ENCODE assay signal across 12 cellular contexts in the genomic region with DNA sequence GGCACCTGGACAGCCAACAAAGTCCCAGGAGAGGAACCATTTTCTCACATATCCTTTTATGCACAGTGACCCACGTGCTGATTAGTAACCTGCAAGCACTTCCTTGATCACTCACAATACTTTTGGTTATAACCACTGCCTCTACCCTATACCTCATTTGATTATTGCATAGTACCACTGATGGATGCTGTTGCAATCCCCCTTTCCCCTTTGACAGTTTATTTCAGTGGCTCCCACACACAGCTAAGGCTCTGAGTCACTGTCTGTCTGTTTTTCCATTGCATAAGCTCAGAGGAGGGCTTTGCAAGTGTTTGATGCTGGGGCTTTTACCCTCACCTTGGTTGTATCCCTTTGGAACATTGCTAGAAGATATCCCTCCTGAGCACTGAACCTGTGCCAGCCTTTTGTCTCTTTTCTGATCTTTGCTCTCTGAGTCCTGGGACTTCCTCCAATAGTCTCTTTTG.
DNase-seq lines count a peak whose midpoint lies in the region; ATAC-seq, FAIRE-seq and TF ChIP-seq lines count a peak whose summit lies in the region.
"Had no signal": no experiment of that assay in that cellular context is flagged by ENCODE, and none has a peak within 500 bp of the region (broad histone marks: within the 10 kb centered on the region; RNA-seq: fewer than 3 reads in every experiment).

No MANE protein-coding gene starts in this region.

- no peak overlapping the region for H3K4ac ChIP-seq in H1 (replicated peaks; ENCODE audit: insufficient read length, low read depth, low read length)

- no peak overlapping the region for H3K56ac ChIP-seq in H1 (replicated peaks; ENCODE audit: insufficient read length, low read depth, low read length)

- no peak overlapping the region for H4K8ac ChIP-seq in H1 (ENCODE audit: extremely low read depth, insufficient read depth, low read length)

- no peaks in the 10 kb centered on the region for H3K36me3 ChIP-seq in H1 (ENCODE audit: control insufficient read depth in 2 of 4, insufficient read depth in 4 of 4, low read length in 3 of 4)
- H3K36me3 ChIP-seq: BLaER1, pancreas had no signal

- POLR2A ChIA-PET in activated CD8-positive, alpha-beta T cell treated with anti-CD3 and anti-CD28 coated beads for 36 hours (lab: Charles Lee): no interaction called here
- POLR2A ChIA-PET in activated CD8-positive, alpha-beta T cell treated with anti-CD3 and anti-CD28 coated beads, Interleukin-2, amount 10 ng/mL, durations not matched to agents 7 days and 5 days (lab: Charles Lee): no interaction called here
- POLR2A ChIA-PET in H1 (lab: Charles Lee; ENCODE audit: partially characterized antibody): interaction anchor here (0.9 to 1.1 kb wide), 2 partner anchors 29 to 102 kb away, joined by 3 read pairs; partner anchors contain the start of gene RBBP8

- no peak overlapping the region for H3K4me2 ChIP-seq in H1 (ENCODE audit: insufficient read depth in 1 of 2, low read depth in 2 of 2, low read length in 2 of 2)
- H3K4me2 ChIP-seq: BLaER1 had no signal

- ATAC-seq in activated CD8-positive, alpha-beta T cell treated with anti-CD3 and anti-CD28 coated beads for 36 hours: peak; percentile 97
- no peak for ATAC-seq in activated CD8-positive, alpha-beta T cell treated with anti-CD3 and anti-CD28 coated beads, Interleukin-2, amount 10 ng/mL, durations not matched to agents 7 days and 5 days
- ATAC-seq in stimulated activated memory B cell treated with anti-CD40 and anti-IgM and Interleukin-4, amounts not matched to agents 10 μg/mL and 1 μg/mL and 100 μg/mL, for 72 hours: peak; percentile 16
- no peak for ATAC-seq in HG02571 (IDR thresholded peaks at IDR 0.05; ENCODE audit: unreplicated experiment)

- peak; percentile 36 for DNase-seq in activated CD8-positive, alpha-beta T cell treated with anti-CD3 and anti-CD28 coated beads for 36 hours
- no peak for DNase-seq in activated CD8-positive, alpha-beta T cell treated with anti-CD3 and anti-CD28 coated beads, Interleukin-2, amount 10 ng/mL, durations not matched to agents 7 days and 5 days
- DNase-seq in NB4 (ENCODE audit: low read depth) (peak; percentile 97), H1 (ENCODE audit: low read depth in 1 of 2, low spot score in 2 of 2) (no peak), GM12892 (ENCODE audit: insufficient read length) (no peak), iPS-NIHi7 (ENCODE audit: extremely low spot score) (no peak)
- DNase-seq: NCI-H187 treated with DMSO at 0.1 percent for 48 hours, pancreas, T-helper 9 cell had no signal

- no peak overlapping the region for H2AK5ac ChIP-seq in H1 (ENCODE audit: low read depth, low read length)

- H3K23ac ChIP-seq in H1 (ENCODE audit: insufficient read length): no peak overlapping the region

- FAIRE-seq in H1 (lab: Jason Lieb, UNC) (no peak), GM12892 (lab: Jason Lieb, UNC) (no peak)
- FAIRE-seq: pancreas had no signal

- no peak overlapping the region for H2BK120ac ChIP-seq in H1 (replicated peaks; ENCODE audit: low read depth, low read length)

- H3K27ac ChIP-seq in H1 (ENCODE audit: low read depth, low read length): no peak overlapping the region
- H3K27ac ChIP-seq: BLaER1, pancreas had no signal

- no peak overlapping the region for H3K9ac ChIP-seq in H1 (replicated peaks in 1 of 4; ENCODE audit: extremely low read depth in 1 of 4, low read depth in 3 of 4, low read length in 3 of 4)
- H3K9ac ChIP-seq: BLaER1 had no signal

- H3K9me3 ChIP-seq in H1 (ENCODE audit: insufficient read depth in 2 of 2, low read depth in 1 of 2, low read length in 1 of 2): no peaks in the 10 kb centered on the region
- H3K9me3 ChIP-seq: BLaER1, pancreas had no signal

- H2AFZ ChIP-seq in H1 (ENCODE audit: low read length): no peak overlapping the region; the same call in 1 of the 2 replicates

- no peak overlapping the region for H4K5ac ChIP-seq in H1 (ENCODE audit: insufficient read length, low read depth, low read length)

- TF ChIP-seq POLR2A in NB4 (IDR thresholded peaks at IDR 0.05; ENCODE audit: extremely low read depth, insufficient read length) (no peak), H1 (IDR thresholded peaks at IDR 0.05; ENCODE audit: control extremely low read depth in 1 of 2, low read depth in 2 of 2, low read length in 2 of 2) (no peak), GM12892 (IDR thresholded peaks at IDR 0.05; ENCODE audit: low read depth, low read length) (no peak)

- H3K27me3 ChIP-seq in H1 (replicated peaks in 1 of 4; ENCODE audit: control insufficient read depth in 3 of 4, extremely low read depth in 1 of 4, insufficient read depth in 3 of 4, low read length in 3 of 4): no peaks in the 10 kb centered on the region
- H3K27me3 ChIP-seq: BLaER1, pancreas had no signal

- H3K4me1 Mint-ChIP-seq in activated CD8-positive, alpha-beta T cell treated with anti-CD3 and anti-CD28 coated beads for 36 hours (ENCODE audit: low read depth): peaks cover 8% of the 10 kb centered on the region
- no peaks in the 10 kb centered on the region for H3K4me1 Mint-ChIP-seq in activated CD8-positive, alpha-beta T cell treated with anti-CD3 and anti-CD28 coated beads, Interleukin-2, amount 10 ng/mL, durations not matched to agents 7 days and 5 days (ENCODE audit: low read depth)
- H3K4me1 Mint-ChIP-seq in stimulated activated memory B cell treated with anti-CD40 and anti-IgM and Interleukin-4, amounts not matched to agents 10 μg/mL and 1 μg/mL and 100 μg/mL, for 72 hours: no peaks in the 10 kb centered on the region

- H3K18ac ChIP-seq in H1 (ENCODE audit: extremely low read depth, low read length): no peak overlapping the region

- H3K4me1 ChIP-seq in H1 (replicated peaks in 1 of 4; ENCODE audit: control insufficient read depth in 3 of 4, insufficient read depth in 4 of 4, low read length in 3 of 4): peaks cover 0 to 2% (median 0%) of the 10 kb centered on the region in 4 experiments; a peak in 1 of 7 replicates
- H3K4me1 ChIP-seq: BLaER1, pancreas had no signal

- H3K79me1 ChIP-seq in H1 (ENCODE audit: low read depth, low read length): no peaks in the 10 kb centered on the region

- H2BK20ac ChIP-seq in H1 (ENCODE audit: low read length): no peak overlapping the region

- no peaks in the 10 kb centered on the region for H3K79me2 ChIP-seq in H1 (ENCODE audit: control insufficient read depth in 1 of 2, insufficient read depth in 2 of 2, low read length in 2 of 2)

- TF ChIP-seq EP300 in H1 (IDR thresholded peaks at IDR 0.05; ENCODE audit: borderline replicate concordance in 1 of 2, low read depth in 2 of 2, low read length in 2 of 2): no peak

- no peaks in the 10 kb centered on the region for H4K20me1 ChIP-seq in H1 (replicated peaks in 1 of 2; ENCODE audit: control insufficient read depth in 1 of 2, insufficient read depth in 2 of 2, low read length in 2 of 2)
- H4K20me1 ChIP-seq: BLaER1 had no signal

- H3K4me3 ChIP-seq in NB4 (ENCODE audit: low read depth, low read length) (no peak overlapping the region), H1 (ENCODE audit: extremely low read depth in 1 of 4, insufficient read depth in 2 of 4, low read depth in 3 of 4, low read length in 4 of 4) (no peak overlapping the region)
- H3K4me3 ChIP-seq: BLaER1, pancreas had no signal

- 0 out of 2 replicates have a peak overlapping the region, but pooled peaks have one; percentile 31 for H2BK15ac ChIP-seq in H1 (ENCODE audit: low read length)

- H2BK5ac ChIP-seq in H1 (ENCODE audit: low read depth, low read length): no peak overlapping the region

- CTCF ChIA-PET in activated CD8-positive, alpha-beta T cell treated with anti-CD3 and anti-CD28 coated beads for 36 hours (lab: Charles Lee): interaction anchor here (1.5 kb wide), 1 partner anchor 8 kb away, joined by 4 read pairs; no protein-coding TSS in a partner anchor
- CTCF ChIA-PET in activated CD8-positive, alpha-beta T cell treated with anti-CD3 and anti-CD28 coated beads, Interleukin-2, amount 10 ng/mL, durations not matched to agents 7 days and 5 days (lab: Charles Lee): interaction anchor here (2.3 kb wide), 1 partner anchor 17 kb away, joined by 7 read pairs; no protein-coding TSS in a partner anchor
- CTCF ChIA-PET in H1 (lab: Charles Lee; ENCODE audit: partially characterized antibody): interaction anchor here (0.9 kb wide), 1 partner anchor 310 kb away, joined by 3 read pairs; no protein-coding TSS in a partner anchor

- H3K9me3 Mint-ChIP-seq in activated CD8-positive, alpha-beta T cell treated with anti-CD3 and anti-CD28 coated beads for 36 hours: no peaks in the 10 kb centered on the region
- no peaks in the 10 kb centered on the region for H3K9me3 Mint-ChIP-seq in activated CD8-positive, alpha-beta T cell treated with anti-CD3 and anti-CD28 coated beads, Interleukin-2, amount 10 ng/mL, durations not matched to agents 7 days and 5 days (ENCODE audit: insufficient read depth)
- H3K9me3 Mint-ChIP-seq in stimulated activated memory B cell treated with anti-CD40 and anti-IgM and Interleukin-4, amounts not matched to agents 10 μg/mL and 1 μg/mL and 100 μg/mL, for 72 hours: peaks cover 5% of the 10 kb centered on the region

- TF ChIP-seq RAD21 in H1 (IDR thresholded peaks at IDR 0.05 in 1 of 2, conservative IDR thresholded peaks at IDR 0.05 in 1 of 2; ENCODE audit: low read depth in 2 of 2, low read length in 2 of 2): no peak

- WGBS in H1 (ENCODE audit: extremely low coverage in 1 of 2, insufficient coverage in 1 of 2, insufficient read length in 1 of 2, insufficient replicate concordance in 2 of 2, low coverage in 1 of 2, low lambda C conversion rate in 2 of 2, missing lambda C conversion rate in 1 of 2), 2 experiments: 72% methylated on average over 1 of the region's 1 CpG; no CpG with 5 or more reads in 1 of the 2 experiments

- TF ChIP-seq CTCF in activated CD8-positive, alpha-beta T cell treated with anti-CD3 and anti-CD28 coated beads for 36 hours (IDR thresholded peaks at IDR 0.05): no peak
- TF ChIP-seq CTCF in NB4 (IDR thresholded peaks at IDR 0.05; ENCODE audit: low read depth, low read length) (no peak), H1 (IDR thresholded peaks at IDR 0.05; ENCODE audit: control extremely low read depth in 1 of 3, insufficient read depth in 1 of 3, low read depth in 1 of 3, low read length in 3 of 3) (no peak)

- H3K36me3 Mint-ChIP-seq in activated CD8-positive, alpha-beta T cell treated with anti-CD3 and anti-CD28 coated beads for 36 hours (ENCODE audit: low read depth): no peaks in the 10 kb centered on the region
- no peaks in the 10 kb centered on the region for H3K36me3 Mint-ChIP-seq in activated CD8-positive, alpha-beta T cell treated with anti-CD3 and anti-CD28 coated beads, Interleukin-2, amount 10 ng/mL, durations not matched to agents 7 days and 5 days (ENCODE audit: low read depth)
- no peaks in the 10 kb centered on the region for H3K36me3 Mint-ChIP-seq in stimulated activated memory B cell treated with anti-CD40 and anti-IgM and Interleukin-4, amounts not matched to agents 10 μg/mL and 1 μg/mL and 100 μg/mL, for 72 hours

- H2BK12ac ChIP-seq in H1 (ENCODE audit: low read depth, low read length): no peak overlapping the region

- H3K4me3 Mint-ChIP-seq in activated CD8-positive, alpha-beta T cell treated with anti-CD3 and anti-CD28 coated beads for 36 hours: no peak overlapping the region
- no peak overlapping the region for H3K4me3 Mint-ChIP-seq in activated CD8-positive, alpha-beta T cell treated with anti-CD3 and anti-CD28 coated beads, Interleukin-2, amount 10 ng/mL, durations not matched to agents 7 days and 5 days
- H3K4me3 Mint-ChIP-seq in stimulated activated memory B cell treated with anti-CD40 and anti-IgM and Interleukin-4, amounts not matched to agents 10 μg/mL and 1 μg/mL and 100 μg/mL, for 72 hours: no peak overlapping the region

- intact Hi-C loops in activated CD8-positive, alpha-beta T cell treated with anti-CD3 and anti-CD28 coated beads for 36 hours (cut with micrococcal nuclease): no loop called here

- no peak overlapping the region for H3K14ac ChIP-seq in H1 (ENCODE audit: insufficient read length)

- H3K27me3 Mint-ChIP-seq in activated CD8-positive, alpha-beta T cell treated with anti-CD3 and anti-CD28 coated beads for 36 hours: peaks cover 31% of the 10 kb centered on the region
- H3K27me3 Mint-ChIP-seq in activated CD8-positive, alpha-beta T cell treated with anti-CD3 and anti-CD28 coated beads, Interleukin-2, amount 10 ng/mL, durations not matched to agents 7 days and 5 days (ENCODE audit: low read depth): peaks cover 31% of the 10 kb centered on the region
- H3K27me3 Mint-ChIP-seq in stimulated activated memory B cell treated with anti-CD40 and anti-IgM and Interleukin-4, amounts not matched to agents 10 μg/mL and 1 μg/mL and 100 μg/mL, for 72 hours: peaks cover 16% of the 10 kb centered on the region

- H3K27ac Mint-ChIP-seq in activated CD8-positive, alpha-beta T cell treated with anti-CD3 and anti-CD28 coated beads for 36 hours: no peak overlapping the region
- H3K27ac Mint-ChIP-seq in activated CD8-positive, alpha-beta T cell treated with anti-CD3 and anti-CD28 coated beads, Interleukin-2, amount 10 ng/mL, durations not matched to agents 7 days and 5 days: no peak overlapping the region
- H3K27ac Mint-ChIP-seq in stimulated activated memory B cell treated with anti-CD40 and anti-IgM and Interleukin-4, amounts not matched to agents 10 μg/mL and 1 μg/mL and 100 μg/mL, for 72 hours: no peak overlapping the region

- no peaks in the 10 kb centered on the region for H3K23me2 ChIP-seq in H1 (ENCODE audit: low read depth, low read length)

- H4K91ac ChIP-seq in H1 (replicated peaks; ENCODE audit: insufficient read length, low read length): no peak overlapping the region

Comparison
In these comparisons a context has a peak if more than half of its experiments do, and no peak if none do; other contexts are left out.
1. ATAC-seq: peak in activated CD8-positive, alpha-beta T cell treated with anti-CD3 and anti-CD28 coated beads for 36 hours (single experiment) and stimulated activated memory B cell treated with anti-CD40 and anti-IgM and Interleukin-4, amounts not matched to agents 10 μg/mL and 1 μg/mL and 100 μg/mL, for 72 hours (single experiment); none in activated CD8-positive, alpha-beta T cell treated with anti-CD3 and anti-CD28 coated beads, Interleukin-2, amount 10 ng/mL, durations not matched to agents 7 days and 5 days (single experiment) and HG02571 (single experiment).
2. DNase-seq: peak in activated CD8-positive, alpha-beta T cell treated with anti-CD3 and anti-CD28 coated beads for 36 hours (single experiment) and NB4 (single experiment); none in activated CD8-positive, alpha-beta T cell treated with anti-CD3 and anti-CD28 coated beads, Interleukin-2, amount 10 ng/mL, durations not matched to agents 7 days and 5 days (single experiment), H1 (0 of 2), GM12892 (single experiment) and iPS-NIHi7 (single experiment).